Comparison of ENCODE assay signal across 8 cellular contexts in the genomic region with DNA sequence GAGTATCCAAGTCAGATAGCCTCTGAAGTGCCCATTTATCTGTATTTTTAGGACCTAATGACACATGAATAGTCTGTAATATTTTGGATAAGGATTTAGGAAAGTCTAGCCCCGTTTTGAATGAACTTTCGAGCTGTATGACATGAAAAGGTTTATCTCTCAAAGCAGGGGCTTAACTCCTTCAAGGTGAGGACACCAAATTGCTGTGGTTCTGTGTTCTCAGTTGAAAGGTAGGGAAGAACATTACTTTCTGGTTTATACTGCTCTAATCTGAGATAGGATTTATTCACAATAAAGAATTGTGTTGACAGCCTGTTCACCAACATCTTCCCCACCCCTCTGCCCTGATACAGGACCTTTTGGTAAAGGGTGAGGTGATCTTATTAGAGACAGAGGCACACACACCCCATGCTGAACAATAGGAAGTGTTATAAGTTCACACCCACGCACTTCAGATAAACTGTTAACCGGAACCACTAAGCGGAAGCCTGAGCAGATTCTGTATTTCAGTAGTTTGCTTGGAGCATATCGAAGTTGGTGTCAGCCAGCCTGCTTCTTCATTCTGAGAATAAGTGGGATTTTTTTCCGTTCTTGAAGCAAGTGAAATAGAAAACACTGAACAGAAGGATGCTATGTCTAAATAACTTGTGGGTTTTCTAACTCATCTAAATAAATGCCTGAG.
DNase-seq lines count a peak whose midpoint lies in the region; ATAC-seq, FAIRE-seq and TF ChIP-seq lines count a peak whose summit lies in the region.

No MANE protein-coding gene starts in this region.

- 14% methylated on average over 7 of the region's 7 CpGs for WGBS in GM12878 (ENCODE audit: insufficient coverage, insufficient replicate concordance, low lambda C conversion rate, missing lambda C conversion rate)

- TF ChIP-seq CTCF in GM06990 (IDR thresholded peaks at IDR 0.05; ENCODE audit: insufficient read depth, low read length, poor library complexity, severe bottlenecking) = no peak
- TF ChIP-seq CTCF in OCI-LY1 (IDR thresholded peaks at IDR 0.05; ENCODE audit: low read length) = no peak
- no peak for TF ChIP-seq CTCF in GM12878 (IDR thresholded peaks at IDR 0.05 in 2 of 3, conservative IDR thresholded peaks at IDR 0.05 in 1 of 3; ENCODE audit: control insufficient read depth in 2 of 3, extremely low read depth in 1 of 3, insufficient read depth in 1 of 3, low read depth in 3 of 3, low read length in 3 of 3)

- CTCF ChIA-PET in GM12878 (lab: Yijun Ruan, JAX) = interaction anchor here (1.5 kb wide), 1 partner anchor 9 kb away, joined by 4 read pairs; no protein-coding TSS in a partner anchor

- H3K27ac ChIP-seq in OCI-LY1 (ENCODE audit: low read depth, low read length, poor library complexity, severe bottlenecking) = peak overlapping the region; percentile 18
- no peak overlapping the region for H3K27ac ChIP-seq in GM12878 (ENCODE audit: control insufficient read depth, insufficient read depth)

- DNase-seq in GM06990 (ENCODE audit: extremely low read depth, insufficient read length) (peak; percentile 49), GM12878 (ENCODE audit: low read depth, low spot score) (peak; percentile 71), posterior cingulate gyrus (no peak), NCI-H82 treated with DMSO at 0.1 percent for 48 hours (lab: John Stamatoyannopoulos, UW; ENCODE audit: unreplicated experiment) (no peak), NCI-H1417 (lab: John Stamatoyannopoulos, UW) (no peak)
- peak; percentile 53 for DNase-seq in stimulated activated CD8-positive, alpha-beta memory T cell treated with anti-CD3 and anti-CD28 coated beads, Interleukin-4, amount 100 ng/mL, for 48 hours

- no peaks in the 10 kb centered on the region for H4K20me1 ChIP-seq in OCI-LY1 (ENCODE audit: insufficient read depth, low read length)
- peaks cover 6% of the 10 kb centered on the region; the same call in 1 of the 2 replicates for H4K20me1 ChIP-seq in GM12878 (ENCODE audit: control insufficient read depth, insufficient read depth)

- no peaks in the 10 kb centered on the region for H3F3A ChIP-seq in OCI-LY1 (ENCODE audit: insufficient read depth, low read length)

- H2AFZ ChIP-seq in OCI-LY1 (ENCODE audit: low read length) (no peak overlapping the region), GM12878 (ENCODE audit: control insufficient read depth, low read depth, low read length) (no peak overlapping the region)

- H3K4me1 ChIP-seq in OCI-LY1 (ENCODE audit: insufficient read depth, low read length, severe bottlenecking) = peaks cover 11% of the 10 kb centered on the region
- H3K4me1 ChIP-seq in GM12878 (ENCODE audit: control insufficient read depth, insufficient read depth, low read length) = peaks cover 14% of the 10 kb centered on the region; the same call in 1 of the 2 replicates

- H3K9ac ChIP-seq in OCI-LY1 (ENCODE audit: low read length) = no peak overlapping the region
- H3K9ac ChIP-seq in GM12878 (ENCODE audit: control insufficient read depth, insufficient read depth, low read length) = no peak overlapping the region

- POLR2A ChIA-PET in GM12878 (lab: Charles Lee) = no interaction called here

- TF ChIP-seq POLR2A in GM12878 (IDR thresholded peaks at IDR 0.05; ENCODE audit: low read depth, low read length) = no peak

- SMC1A ChIA-PET in GM12878 (lab: Charles Lee; ENCODE audit: uncharacterized antibody, unreplicated experiment) = interaction anchor here (0.8 to 1.3 kb wide), 3 partner anchors 11 to 31 kb away, joined by 3 to 8 read pairs (median 7); no protein-coding TSS in a partner anchor

- TF ChIP-seq EP300 in GM12878 (IDR thresholded peaks at IDR 0.05; ENCODE audit: borderline replicate concordance in 1 of 2, control insufficient read depth in 1 of 2, low read depth in 2 of 2, low read length in 2 of 2) = no peak

- FAIRE-seq in GM12878 (lab: Jason Lieb, UNC) = peak; percentile 100

- H3K4me3 ChIP-seq in GM06990 (replicated peaks; ENCODE audit: low read depth, low read length) = no peak overlapping the region
- no peak overlapping the region for H3K4me3 ChIP-seq in OCI-LY1 (ENCODE audit: low read depth, low read length, poor library complexity, severe bottlenecking)
- H3K4me3 ChIP-seq in GM12878 = no peak overlapping the region

- BruUV-seq in GM12878 (replicated peaks; lab: Mats Ljungman, UMichigan) = no TSS peak

- H3K79me2 ChIP-seq in OCI-LY1 (ENCODE audit: insufficient read depth, low read length) (no peaks in the 10 kb centered on the region), GM12878 (ENCODE audit: control insufficient read depth, insufficient read depth, low read length) (no peaks in the 10 kb centered on the region)

- in situ Hi-C loops in GM12878 (cut with MboI) = no loop called here

- H3K4me2 ChIP-seq in OCI-LY1 (ENCODE audit: low read length) (no peak overlapping the region), GM12878 (ENCODE audit: control insufficient read depth, insufficient read depth) (peak overlapping the region; percentile 0)

- ATAC-seq in GM21619 (IDR thresholded peaks at IDR 0.05; ENCODE audit: unreplicated experiment) (peak; percentile 99), GM12878 (peak; percentile 98)

- H3K9me2 ChIP-seq in OCI-LY1 (ENCODE audit: low read depth, low read length) = no peaks in the 10 kb centered on the region

- H3K27me3 ChIP-seq in GM06990 (replicated peaks; ENCODE audit: control insufficient read depth, insufficient read depth, low read length) (no peaks in the 10 kb centered on the region), OCI-LY1 (ENCODE audit: insufficient read depth, low read length) (no peaks in the 10 kb centered on the region), GM12878 (replicated peaks in 1 of 2; ENCODE audit: control insufficient read depth in 2 of 2, insufficient read depth in 2 of 2, low read length in 1 of 2) (no peaks in the 10 kb centered on the region)

- RAD21 ChIA-PET in GM12878 (lab: Charles Lee; ENCODE audit: unreplicated experiment) = no interaction called here

- intact Hi-C loops in GM12878 (cut with micrococcal nuclease; ENCODE audit: unreplicated experiment) = loop anchor here (5.0 kb wide), 1 partner anchor 33 kb away; no protein-coding TSS in a partner anchor
- intact Hi-C loops in posterior cingulate gyrus (cut with DNase I) = no loop called here

- no peak for TF ChIP-seq RAD21 in GM12878 (IDR thresholded peaks at IDR 0.05; ENCODE audit: insufficient read depth, low read depth, low read length)

- H3K9me3 ChIP-seq in OCI-LY1 (ENCODE audit: low read length) (no peaks in the 10 kb centered on the region), GM12878 (replicated peaks; ENCODE audit: control insufficient read depth, insufficient read depth, low read length) (no peaks in the 10 kb centered on the region)

- H3K36me3 ChIP-seq in GM06990 (ENCODE audit: control insufficient read depth, insufficient read depth, low read length) = peaks cover 2% of the 10 kb centered on the region
- peaks cover 30% of the 10 kb centered on the region; the same call in 1 of the 2 replicates for H3K36me3 ChIP-seq in OCI-LY1 (ENCODE audit: insufficient read depth, low read length)
- peaks cover 0 to 5% of the 10 kb centered on the region in 2 experiments; a peak in 3 of 4 replicates for H3K36me3 ChIP-seq in GM12878 (ENCODE audit: control insufficient read depth in 2 of 2, insufficient read depth in 2 of 2, low read length in 1 of 2)

TF ChIP-seq in GM12878, 131 proteins besides CTCF, POLR2A, EP300 and RAD21 (continues in another document):
- TF ChIP-seq, protein P1, sequence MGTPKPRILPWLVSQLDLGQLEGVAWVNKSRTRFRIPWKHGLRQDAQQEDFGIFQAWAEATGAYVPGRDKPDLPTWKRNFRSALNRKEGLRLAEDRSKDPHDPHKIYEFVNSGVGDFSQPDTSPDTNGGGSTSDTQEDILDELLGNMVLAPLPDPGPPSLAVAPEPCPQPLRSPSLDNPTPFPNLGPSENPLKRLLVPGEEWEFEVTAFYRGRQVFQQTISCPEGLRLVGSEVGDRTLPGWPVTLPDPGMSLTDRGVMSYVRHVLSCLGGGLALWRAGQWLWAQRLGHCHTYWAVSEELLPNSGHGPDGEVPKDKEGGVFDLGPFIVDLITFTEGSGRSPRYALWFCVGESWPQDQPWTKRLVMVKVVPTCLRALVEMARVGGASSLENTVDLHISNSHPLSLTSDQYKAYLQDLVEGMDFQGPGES (IDR thresholded peaks at IDR 0.05) = no peak
- TF ChIP-seq ZNF384 (IDR thresholded peaks at IDR 0.05; ENCODE audit: borderline replicate concordance, low read depth, low read length) (no peak), JUND (IDR thresholded peaks at IDR 0.05; ENCODE audit: low read depth, low read length) (peak; percentile 10; the same call in 1 of the 2 replicates), IKZF2 (IDR thresholded peaks at IDR 0.05) (peak; percentile 25 to 47; a peak in 1 of 4 replicates), POU2F2 (IDR thresholded peaks at IDR 0.05; ENCODE audit: borderline replicate concordance, low read depth, low read length) (peak; percentile 67; the same call in 1 of the 3 replicates), SMARCA5 (IDR thresholded peaks at IDR 0.05) (no peak), MEF2B (IDR thresholded peaks at IDR 0.05; ENCODE audit: partially characterized antibody, poor library complexity, severe bottlenecking) (no peak), IRF4 (IDR thresholded peaks at IDR 0.05; ENCODE audit: low read depth, low read length) (0 out of 2 replicates have a peak, but pooled peaks have one; percentile 69), TBL1XR1 (IDR thresholded peaks at IDR 0.05; ENCODE audit: low read depth, low read length) (peak; percentile 91), GABPA (IDR thresholded peaks at IDR 0.05; ENCODE audit: low read depth) (peak; percentile 68), NFIC (IDR thresholded peaks at IDR 0.05; ENCODE audit: low read depth, low read length) (peak; percentile 89), PAX5 (IDR thresholded peaks at IDR 0.05; ENCODE audit: borderline replicate concordance, low read depth, low read length) (peak; percentile 95), DPF2 (IDR thresholded peaks at IDR 0.05) (no peak), MEF2A (IDR thresholded peaks at IDR 0.05; ENCODE audit: insufficient read depth, low read depth, low read length) (0 out of 2 replicates have a peak, but pooled peaks have one; percentile 35), EGR1 (IDR thresholded peaks at IDR 0.05; ENCODE audit: borderline replicate concordance in 1 of 2, low read depth in 2 of 2, low read length in 2 of 2) (peak in 1 of 2 experiments; percentile 96; a peak in 2 of 3 replicates), JUNB (IDR thresholded peaks at IDR 0.05) (peak; percentile 64)
- TF ChIP-seq, protein P2, sequence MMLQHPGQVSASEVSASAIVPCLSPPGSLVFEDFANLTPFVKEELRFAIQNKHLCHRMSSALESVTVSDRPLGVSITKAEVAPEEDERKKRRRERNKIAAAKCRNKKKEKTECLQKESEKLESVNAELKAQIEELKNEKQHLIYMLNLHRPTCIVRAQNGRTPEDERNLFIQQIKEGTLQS (IDR thresholded peaks at IDR 0.05; ENCODE audit: borderline replicate concordance, extremely low read depth, low read depth, low read length) = no peak

Comparison
In these comparisons a context has a peak if more than half of its experiments do, and no peak if none do; other contexts are left out.
1. DNase-seq: peak in GM06990 (single experiment), GM12878 (single experiment) and stimulated activated CD8-positive, alpha-beta memory T cell treated with anti-CD3 and anti-CD28 coated beads, Interleukin-4, amount 100 ng/mL, for 48 hours (single experiment); none in posterior cingulate gyrus (0 of 10), NCI-H82 treated with DMSO at 0.1 percent for 48 hours (single experiment) and NCI-H1417 (0 of 3).